26 cellular contexts compared by ENCODE assay signal in genomic region chr5:139995929-139996328, GRCh38. TPM values are rescaled to one million over a fixed set of nuclear protein-coding genes. Genes with fewer than 3 reads are reported as not detected.
"Had no signal": no experiment of that assay in that cellular context is flagged by ENCODE, and none has a peak within 500 bp of the region (broad histone marks: within the 10 kb centered on the region; RNA-seq: fewer than 3 reads in every experiment).

No MANE protein-coding gene starts in this region.

- H3K4me1 ChIP-seq: colonic mucosa, esophagus squamous epithelium, left lung, lower lobe of right lung had no signal

- H3K27me3 ChIP-seq: colonic mucosa, gastrocnemius medialis, heart right ventricle had no signal

- H3K4me3 ChIP-seq: colonic mucosa, esophagus squamous epithelium, gastrocnemius medialis, heart right ventricle, left lung, lower lobe of right lung had no signal

- ATAC-seq: effector memory CD8-positive, alpha-beta T cell; esophagus mucosa; gastrocnemius medialis; heart right ventricle; left cardiac atrium; left lung; left ventricle myocardium superior; lower lobe of right lung had no signal

- DNase-seq: colonic mucosa; cortex of kidney; effector CD8-positive, alpha-beta T cell; effector memory CD8-positive, alpha-beta T cell; endodermal cell; erythroblast; esophagus squamous epithelium; foreskin fibroblast; foreskin melanocyte; gastrocnemius medialis; glutamatergic neuron; head of caudate nucleus; heart right ventricle; hippocampal formation; left cardiac atrium; left lung; left ventricle myocardium superior; lower lobe of right lung; mesendoderm; midbrain had no signal

- H3K36me3 ChIP-seq: colonic mucosa, esophagus squamous epithelium, gastrocnemius medialis, heart right ventricle, left lung, lower lobe of right lung had no signal

- H3K9me3 ChIP-seq: colonic mucosa, esophagus squamous epithelium, gastrocnemius medialis, heart right ventricle, left lung, lower lobe of right lung had no signal

- FAIRE-seq: endometrium, islet of Langerhans, keratinocyte had no signal

- H3K27ac ChIP-seq: colonic mucosa, epithelial cell of prostate, esophagus squamous epithelium, gastrocnemius medialis, heart right ventricle, left lung, lower lobe of right lung had no signal

RNA-seq across cellular contexts. Expression of gene NRG2, which starts 47.2 kb away (rescaled TPM):
- total RNA-seq: kidney epithelial cell had no signal
